Comparison of ENCODE assay signal across 8 cellular contexts in genomic region chr2:218880749-218881594, GRCh38. TPM values are rescaled to one million over a fixed set of nuclear protein-coding genes. Genes with fewer than 3 reads are reported as not detected.
DNase-seq lines count a peak whose midpoint lies in the region; ATAC-seq lines count a peak whose summit lies in the region.

Gene WNT10A (plus strand): TSS chr2:218880852. CDS start chr2:218880996, 144 bp downstream.

- peak; percentile 1 for ATAC-seq in activated CD4-positive, alpha-beta T cell treated with anti-CD3 and anti-CD28 coated beads for 36 hours
- peak; percentile 9 for ATAC-seq in HG03354 (IDR thresholded peaks at IDR 0.05; ENCODE audit: poor library complexity, severe bottlenecking, unreplicated experiment)
- peak; percentile 14 for ATAC-seq in stimulated activated effector memory CD8-positive, alpha-beta T cell treated with anti-CD3 and anti-CD28 coated beads, Interleukin-12 subunit alpha, Interleukin-12 subunit beta, amount 100 ng/mL, for 72 hours

- peak within 1 kb of the TSS; percentile 73 for H3K4me3 Mint-ChIP-seq in activated CD4-positive, alpha-beta T cell treated with anti-CD3 and anti-CD28 coated beads for 36 hours
- peak within 1 kb of the TSS; percentile 44 for H3K4me3 Mint-ChIP-seq in dendritic cell treated with granulocyte-macrophage colony-stimulating factor and Interleukin-4, amounts not matched to agents 40 ng/mL and 50 ng/mL, for 4 days
- peak within 1 kb of the TSS; percentile 82 for H3K4me3 Mint-ChIP-seq in stimulated activated effector memory CD8-positive, alpha-beta T cell treated with anti-CD3 and anti-CD28 coated beads, Interleukin-12 subunit alpha, Interleukin-12 subunit beta, amount 100 ng/mL, for 72 hours

- no peaks in the 10 kb centered on the region for H3K9me3 Mint-ChIP-seq in activated CD4-positive, alpha-beta T cell treated with anti-CD3 and anti-CD28 coated beads for 36 hours (ENCODE audit: low read depth)
- H3K9me3 Mint-ChIP-seq in dendritic cell treated with granulocyte-macrophage colony-stimulating factor and Interleukin-4, amounts not matched to agents 40 ng/mL and 50 ng/mL, for 4 days: no peaks in the 10 kb centered on the region
- no peaks in the 10 kb centered on the region for H3K9me3 Mint-ChIP-seq in stimulated activated effector memory CD8-positive, alpha-beta T cell treated with anti-CD3 and anti-CD28 coated beads, Interleukin-12 subunit alpha, Interleukin-12 subunit beta, amount 100 ng/mL, for 72 hours

- H3K27ac Mint-ChIP-seq in activated CD4-positive, alpha-beta T cell treated with anti-CD3 and anti-CD28 coated beads for 36 hours: peak within 1 kb of the TSS; percentile 74
- no peak within 1 kb of the TSS for H3K27ac Mint-ChIP-seq in dendritic cell treated with granulocyte-macrophage colony-stimulating factor and Interleukin-4, amounts not matched to agents 40 ng/mL and 50 ng/mL, for 4 days
- peak within 1 kb of the TSS; percentile 61 for H3K27ac Mint-ChIP-seq in stimulated activated effector memory CD8-positive, alpha-beta T cell treated with anti-CD3 and anti-CD28 coated beads, Interleukin-12 subunit alpha, Interleukin-12 subunit beta, amount 100 ng/mL, for 72 hours

- POLR2A ChIA-PET in activated CD4-positive, alpha-beta T cell treated with anti-CD3 and anti-CD28 coated beads for 36 hours (lab: Charles Lee): interaction anchor here (0.6 to 2.1 kb wide), 5 partner anchors 12 to 650 kb away, joined by 3 to 9 read pairs (median 5); no protein-coding TSS in a partner anchor

- intact Hi-C loops in activated CD4-positive, alpha-beta T cell treated with anti-CD3 and anti-CD28 coated beads for 36 hours (cut with DNase I, micrococcal nuclease): loop anchor here in 1 of 2 experiments (1.0 kb wide), 3 partner anchors 11 to 171 kb away; partner anchors contain the start of gene TTLL4
- intact Hi-C loops in dendritic cell treated with granulocyte-macrophage colony-stimulating factor and Interleukin-4, amounts not matched to agents 40 ng/mL and 50 ng/mL, for 4 days (cut with micrococcal nuclease): no loop called here

- peaks cover 21% of the 10 kb centered on the region for H3K27me3 Mint-ChIP-seq in activated CD4-positive, alpha-beta T cell treated with anti-CD3 and anti-CD28 coated beads for 36 hours
- H3K27me3 Mint-ChIP-seq in dendritic cell treated with granulocyte-macrophage colony-stimulating factor and Interleukin-4, amounts not matched to agents 40 ng/mL and 50 ng/mL, for 4 days: peaks cover 93% of the 10 kb centered on the region

- CTCF ChIA-PET in activated CD4-positive, alpha-beta T cell treated with anti-CD3 and anti-CD28 coated beads for 36 hours (lab: Charles Lee): interaction anchor here (0.5 to 18.2 kb wide), 3 partner anchors 14 to 97 kb away, joined by 3 to 620 read pairs (median 3); no protein-coding TSS in a partner anchor

- H3K4me1 Mint-ChIP-seq in activated CD4-positive, alpha-beta T cell treated with anti-CD3 and anti-CD28 coated beads for 36 hours: peaks cover 49% of the 10 kb centered on the region
- H3K4me1 Mint-ChIP-seq in dendritic cell treated with granulocyte-macrophage colony-stimulating factor and Interleukin-4, amounts not matched to agents 40 ng/mL and 50 ng/mL, for 4 days (ENCODE audit: low read depth): peaks cover 28% of the 10 kb centered on the region
- peaks cover 68% of the 10 kb centered on the region for H3K4me1 Mint-ChIP-seq in stimulated activated effector memory CD8-positive, alpha-beta T cell treated with anti-CD3 and anti-CD28 coated beads, Interleukin-12 subunit alpha, Interleukin-12 subunit beta, amount 100 ng/mL, for 72 hours

- H3K36me3 Mint-ChIP-seq in activated CD4-positive, alpha-beta T cell treated with anti-CD3 and anti-CD28 coated beads for 36 hours (ENCODE audit: low read depth): no peaks in the 10 kb centered on the region
- no peaks in the 10 kb centered on the region for H3K36me3 Mint-ChIP-seq in dendritic cell treated with granulocyte-macrophage colony-stimulating factor and Interleukin-4, amounts not matched to agents 40 ng/mL and 50 ng/mL, for 4 days (ENCODE audit: low read depth)
- peaks cover 24% of the 10 kb centered on the region for H3K36me3 Mint-ChIP-seq in stimulated activated effector memory CD8-positive, alpha-beta T cell treated with anti-CD3 and anti-CD28 coated beads, Interleukin-12 subunit alpha, Interleukin-12 subunit beta, amount 100 ng/mL, for 72 hours

- DNase-seq in activated CD4-positive, alpha-beta T cell treated with anti-CD3 and anti-CD28 coated beads for 36 hours: no peak
- DNase-seq in activated CD4-positive, alpha-beta T cell treated with anti-CD3 and anti-CD28 coated beads for 4 hours: no peak
- DNase-seq in stimulated activated effector memory CD8-positive, alpha-beta T cell treated with anti-CD3 and anti-CD28 coated beads, Interleukin-12 subunit alpha, Interleukin-12 subunit beta, amount 100 ng/mL, for 72 hours (ENCODE audit: low spot score in 2 of 2): no peak
- no peak for DNase-seq in AG08395 (ENCODE audit: low spot score)
- DNase-seq in EL: no peak
- no peak for DNase-seq in SHP77 treated with DMSO at 0.1 percent for 48 hours (lab: John Stamatoyannopoulos, UW)

RNA-seq across cellular contexts. Expression of gene WNT10A, which starts in this region (rescaled TPM):
- total RNA-seq in activated CD4-positive, alpha-beta T cell treated with anti-CD3 and anti-CD28 coated beads for 36 hours: 1 to 10 TPM; 5.4 to 6.0 TPM
